In genomic region chr2:54757496-54757895, GRCh38 we compare ENCODE assay signal across 10 cellular contexts. TPM values are rescaled to one million over a fixed set of nuclear protein-coding genes. Genes with fewer than 3 reads are reported as not detected.
DNase-seq lines count a peak whose midpoint lies in the region; ATAC-seq, FAIRE-seq and TF ChIP-seq lines count a peak whose summit lies in the region.
"Had no signal": no experiment of that assay in that cellular context is flagged by ENCODE, and none has a peak within 500 bp of the region (broad histone marks: within the 10 kb centered on the region; RNA-seq: fewer than 3 reads in every experiment).

No MANE protein-coding gene starts in this region.

- TF ChIP-seq POLR2A in GM12878 (IDR thresholded peaks at IDR 0.05; ENCODE audit: low read depth, low read length) = no peak
- TF ChIP-seq POLR2A in transverse colon (IDR thresholded peaks at IDR 0.05) = no peak
- no peak for TF ChIP-seq POLR2A in gastroesophageal sphincter (IDR thresholded peaks at IDR 0.05)

- no peaks in the 10 kb centered on the region for H4K20me1 ChIP-seq in GM12878 (ENCODE audit: control insufficient read depth, insufficient read depth)

- BruUV-seq in GM12878 (replicated peaks; lab: Mats Ljungman, UMichigan) = no TSS peak

- POLR2A ChIA-PET in GM12878 (lab: Charles Lee) (interaction anchor here (0.7 to 1.0 kb wide), 2 partner anchors 81 to 357 kb away, joined by 3 to 5 read pairs; no protein-coding TSS in a partner anchor), RWPE1 (lab: Yijun Ruan, JAX; ENCODE audit: low non-redundant PET) (no interaction called here)

- intact Hi-C loops in GM12878 (cut with micrococcal nuclease; ENCODE audit: unreplicated experiment) (no loop called here), transverse colon (cut with DNase I; ENCODE audit: low total_unique reads) (no loop called here)

- SMC1A ChIA-PET in GM12878 (lab: Charles Lee; ENCODE audit: uncharacterized antibody, unreplicated experiment) = interaction anchor here (0.5 to 1.2 kb wide), 4 partner anchors 24 to 257 kb away, joined by 3 read pairs; no protein-coding TSS in a partner anchor

- CTCF ChIA-PET in GM12878 (lab: Yijun Ruan, JAX) (interaction anchor here (0.7 to 1.5 kb wide), 2 partner anchors 81 to 199 kb away, joined by 4 read pairs; no protein-coding TSS in a partner anchor), RWPE1 (lab: Yijun Ruan, JAX) (interaction anchor here (0.7 kb wide), 1 partner anchor 35 kb away, joined by 3 read pairs; no protein-coding TSS in a partner anchor)

- no peak for TF ChIP-seq RAD21 in GM12878 (IDR thresholded peaks at IDR 0.05; ENCODE audit: insufficient read depth, low read depth, low read length)

- H3K9ac ChIP-seq in GM12878 (ENCODE audit: control insufficient read depth, insufficient read depth, low read length) = no peak overlapping the region
- H3K9ac ChIP-seq: parathyroid adenoma had no signal

- H3K27me3 ChIP-seq in GM12878 (replicated peaks in 1 of 2; ENCODE audit: control insufficient read depth in 2 of 2, insufficient read depth in 2 of 2, low read length in 1 of 2) (no peaks in the 10 kb centered on the region; a peak in 1 of 4 replicates), transverse colon (no peaks in the 10 kb centered on the region), gastroesophageal sphincter (no peaks in the 10 kb centered on the region)

- H3K4me3 ChIP-seq in GM12878 (no peak overlapping the region), transverse colon (no peak overlapping the region), gastroesophageal sphincter (no peak overlapping the region)

- H3K4me1 ChIP-seq in GM12878 (ENCODE audit: control insufficient read depth, insufficient read depth, low read length) = peaks cover 27% of the 10 kb centered on the region
- no peaks in the 10 kb centered on the region for H3K4me1 ChIP-seq in transverse colon
- H3K4me1 ChIP-seq in gastroesophageal sphincter = no peaks in the 10 kb centered on the region
- H3K4me1 ChIP-seq: parathyroid adenoma had no signal

- in situ Hi-C loops in KBM-7 (cut with MboI; ENCODE audit: low pct_unique_long_range_greater_than_20kb, low sequenced_read_pairs) (no loop called here), GM12878 (cut with MboI) (no loop called here), transverse colon (cut with MboI; ENCODE audit: low pct_ligation_motif_present in 1 of 4, low pct_unique_long_range_greater_than_20kb in 1 of 4, low sequenced_read_pairs in 3 of 4) (no loop called here)

- ATAC-seq in GM12878 = peak; percentile 34
- no peak for ATAC-seq in gastroesophageal sphincter

- peak overlapping the region; percentile 50 for H3K4me2 ChIP-seq in GM12878 (ENCODE audit: control insufficient read depth, insufficient read depth)

- H3K36me3 ChIP-seq in GM12878 (ENCODE audit: control insufficient read depth in 2 of 2, insufficient read depth in 2 of 2, low read length in 1 of 2) = no peaks in the 10 kb centered on the region
- no peaks in the 10 kb centered on the region for H3K36me3 ChIP-seq in transverse colon
- no peaks in the 10 kb centered on the region for H3K36me3 ChIP-seq in gastroesophageal sphincter

- H2AFZ ChIP-seq in GM12878 (ENCODE audit: control insufficient read depth, low read depth, low read length) = peak overlapping the region; percentile 57
- H2AFZ ChIP-seq: parathyroid adenoma had no signal

- 3% methylated on average over 4 of the region's 4 CpGs for WGBS in GM12878 (ENCODE audit: insufficient coverage, insufficient replicate concordance, low lambda C conversion rate, missing lambda C conversion rate)
- 81 to 84% methylated on average over 4 of the region's 4 CpGs for WGBS in transverse colon (ENCODE audit: low coverage in 1 of 2), 2 donors
- WGBS in gastroesophageal sphincter (ENCODE audit: low coverage in 1 of 2), 2 donors = 75 to 81% methylated on average over 2 to 4 of the region's 4 CpGs

- TF ChIP-seq EP300 in GM12878 (IDR thresholded peaks at IDR 0.05; ENCODE audit: borderline replicate concordance in 1 of 2, control insufficient read depth in 1 of 2, low read depth in 2 of 2, low read length in 2 of 2) (no peak), transverse colon (IDR thresholded peaks at IDR 0.05; ENCODE audit: low read depth) (no peak), gastroesophageal sphincter (IDR thresholded peaks at IDR 0.05) (no peak)

- TF ChIP-seq CTCF in GM12878 (IDR thresholded peaks at IDR 0.05 in 2 of 3, conservative IDR thresholded peaks at IDR 0.05 in 1 of 3; ENCODE audit: control insufficient read depth in 2 of 3, extremely low read depth in 1 of 3, insufficient read depth in 1 of 3, low read depth in 3 of 3, low read length in 3 of 3) (no peak), transverse colon (IDR thresholded peaks at IDR 0.05) (no peak), RWPE1 (conservative IDR thresholded peaks at IDR 0.05; ENCODE audit: low read depth) (no peak), gastroesophageal sphincter (IDR thresholded peaks at IDR 0.05) (no peak)

- peak; percentile 13 for DNase-seq in activated CD4-positive, alpha-beta T cell treated with anti-CD3 and anti-CD28 coated beads for 48 hours
- DNase-seq in activated CD4-positive, alpha-beta T cell treated with anti-CD3 and anti-CD28 coated beads, Interleukin-2, amount 50 U/mL, for 1 hour = no peak
- DNase-seq in KBM-7 (peak; percentile 65), GM12878 (ENCODE audit: low read depth, low spot score) (no peak), pulmonary artery endothelial cell (ENCODE audit: low read depth, low spot score) (peak; percentile 45), transverse colon (no peak), RWPE1 (ENCODE audit: low spot score) (no peak)
- DNase-seq: NCI-H1694 treated with DMSO at 0.1 percent for 48 hours had no signal

- no peak overlapping the region for H3K27ac ChIP-seq in GM12878 (ENCODE audit: control insufficient read depth, insufficient read depth)
- no peak overlapping the region for H3K27ac ChIP-seq in transverse colon
- no peak overlapping the region for H3K27ac ChIP-seq in RWPE1
- no peak overlapping the region for H3K27ac ChIP-seq in gastroesophageal sphincter
- H3K27ac ChIP-seq: parathyroid adenoma had no signal

- RAD21 ChIA-PET in GM12878 (lab: Charles Lee; ENCODE audit: unreplicated experiment) = no interaction called here

- no peaks in the 10 kb centered on the region for H3K79me2 ChIP-seq in GM12878 (ENCODE audit: control insufficient read depth, insufficient read depth, low read length)
- H3K79me2 ChIP-seq: parathyroid adenoma had no signal

- peak; percentile 59 for FAIRE-seq in GM12878 (lab: Jason Lieb, UNC)

- no peaks in the 10 kb centered on the region for H3K9me3 ChIP-seq in GM12878 (replicated peaks; ENCODE audit: control insufficient read depth, insufficient read depth, low read length)
- H3K9me3 ChIP-seq in transverse colon = no peaks in the 10 kb centered on the region
- no peaks in the 10 kb centered on the region for H3K9me3 ChIP-seq in gastroesophageal sphincter

TF ChIP-seq in GM12878, 131 proteins besides CTCF, POLR2A, EP300 and RAD21 (continues in another document):
- no peak for TF ChIP-seq GATAD2B (conservative IDR thresholded peaks at IDR 0.05; ENCODE audit: low read depth)
- no peak for TF ChIP-seq WRNIP1 (IDR thresholded peaks at IDR 0.05; ENCODE audit: borderline replicate concordance, low read depth, low read length)
- TF ChIP-seq ETV6 (conservative IDR thresholded peaks at IDR 0.05 in 1 of 2, IDR thresholded peaks at IDR 0.05 in 1 of 2; ENCODE audit: borderline replicate concordance in 1 of 2, low read depth in 1 of 2) = peak in 1 of 2 experiments; percentile 41; a peak in 1 of 4 replicates
- TF ChIP-seq SKIL (IDR thresholded peaks at IDR 0.05; ENCODE audit: low read depth, poor library complexity, severe bottlenecking) = no peak
- TF ChIP-seq JUNB (IDR thresholded peaks at IDR 0.05) = peak; percentile 37; the same call in 1 of the 2 replicates
- no peak for TF ChIP-seq ATF3 (IDR thresholded peaks at IDR 0.05; ENCODE audit: borderline replicate concordance, extremely low read depth, low read depth, low read length)
- 0 out of 2 replicates have a peak, but pooled peaks have one; percentile 22 for TF ChIP-seq RUNX3 (IDR thresholded peaks at IDR 0.05; ENCODE audit: low read length)

RNA-seq across cellular contexts. Expression of gene EML6, which starts 34.0 kb away (rescaled TPM):
- 0.08 and 0.12 TPM in 2 replicates for total RNA-seq in GM12878 (2013; cell fraction: nucleolus; rRNA removed)
- total RNA-seq in GM12878 (2014; rRNA removed) (0.11 and 1.1 TPM in 2 replicates), GM12878 (2014; rRNA removed; fragmentation: Illumina TruSeq; extraction: Trizol) (0.09 and 0.18 TPM in 2 replicates), GM12878 (2021) (0.32 and 0.36 TPM in 2 replicates), pulmonary artery endothelial cell (1.1 and 2.0 TPM in 2 replicates), transverse colon (1 to 10 TPM; 1.5 to 8.2 (median 3.4) TPM), gastroesophageal sphincter (1 to 10 TPM in 2 of 4 donors, under 1 TPM in 2; 0.62 to 1.5 (median 1.1) TPM)
- polyA plus RNA-seq in GM12878 (2011; ENCODE audit: low read depth) = 0.34 TPM
- polyA plus RNA-seq in GM12878 (2011; rRNA removed) (0.07 and 0.23 TPM in 2 replicates), GM12878 (2014; fragmentation: Illumina TruSeq; extraction: Trizol) (0.10 and 0.12 TPM in 2 replicates), GM12878 (2014; fragmentation: Nextera tagmentation; extraction: Ambion mirVana) (under 1 TPM; 0.29 to 0.35 TPM), GM12878 (2014; rRNA removed) (0.10 and 0.33 TPM in 2 replicates), GM12878 (2016; fragmentation: Nextera tagmentation; extraction: Ambion mirVana) (under 1 TPM; 0.19 to 0.67 TPM)
- 0.32 and 0.33 TPM in 2 replicates for polyA plus RNA-seq in GM12878 (2011; cell fraction: cytosol; rRNA removed)
- polyA plus RNA-seq in GM12878 (2011; cell fraction: nucleus; rRNA removed) = 0.61 and 1.1 TPM in 2 replicates
- polyA plus RNA-seq in GM12878 (2012) = 0.23 and 0.44 TPM in 2 replicates
- 0.05 and 0.44 TPM in 2 replicates for polyA minus RNA-seq in GM12878 (2011; rRNA and poly(A)+ RNA removed)
- polyA minus RNA-seq in GM12878 (2011; cell fraction: cytosol; rRNA and poly(A)+ RNA removed) = not detected in 2 replicates
- polyA minus RNA-seq in GM12878 (2011; cell fraction: nucleus; rRNA and poly(A)+ RNA removed) = 0.24 and 0.67 TPM in 2 replicates

Comparison
In these comparisons a context has a peak if more than half of its experiments do, and no peak if none do; other contexts are left out.
1. DNase-seq: peak in activated CD4-positive, alpha-beta T cell treated with anti-CD3 and anti-CD28 coated beads for 48 hours (single experiment), KBM-7 (single experiment) and pulmonary artery endothelial cell (single experiment); none in activated CD4-positive, alpha-beta T cell treated with anti-CD3 and anti-CD28 coated beads, Interleukin-2, amount 50 U/mL, for 1 hour (single experiment), GM12878 (single experiment), transverse colon (single experiment) and RWPE1 (single experiment).